In genomic region chr7:92645531-92646061, GRCh38 we compare ENCODE assay signal across 10 cellular contexts. TPM values are rescaled to one million over a fixed set of nuclear protein-coding genes. Genes with fewer than 3 reads are reported as not detected.
A peak's percentile ranks its signal among the peaks of the same experiment; 100 is the strongest.
DNase-seq lines count a peak whose midpoint lies in the region; ATAC-seq, FAIRE-seq and TF ChIP-seq lines count a peak whose summit lies in the region.
"Had no signal": no experiment of that assay in that cellular context is flagged by ENCODE, and none has a peak within 500 bp of the region (broad histone marks: within the 10 kb centered on the region; RNA-seq: fewer than 3 reads in every experiment).

No MANE protein-coding gene starts in this region.

- intact Hi-C loops in Right ventricle myocardium inferior (cut with DNase I) = no loop called here
- intact Hi-C loops in cardiac septum (cut with DNase I) = no loop called here
- intact Hi-C loops in right cardiac atrium (cut with DNase I) = no loop called here
- intact Hi-C loops in upper lobe of right lung (cut with DNase I) = no loop called here

- H3K4me3 ChIP-seq in right cardiac atrium (ENCODE audit: low read length) (no peak overlapping the region), upper lobe of right lung (no peak overlapping the region)
- H3K4me3 ChIP-seq: ascending aorta had no signal

- H3K9me3 ChIP-seq in right cardiac atrium (ENCODE audit: control insufficient read depth, low read length) (no peaks in the 10 kb centered on the region), upper lobe of right lung (no peaks in the 10 kb centered on the region)
- H3K9me3 ChIP-seq: ascending aorta had no signal

- H3K4me1 ChIP-seq in right cardiac atrium (ENCODE audit: control insufficient read depth, insufficient read depth, low read length) (peaks cover 10% of the 10 kb centered on the region), upper lobe of right lung (peaks cover 9% of the 10 kb centered on the region)
- H3K4me1 ChIP-seq: ascending aorta had no signal

- TF ChIP-seq CTCF in upper lobe of right lung (IDR thresholded peaks at IDR 0.05) = no peak

- 40% methylated on average over 8 of the region's 8 CpGs for WGBS in right cardiac atrium

- H3K27ac ChIP-seq in right cardiac atrium (ENCODE audit: low read length) (no peak overlapping the region), upper lobe of right lung (no peak overlapping the region)
- H3K27ac ChIP-seq: ascending aorta, KMS-11 had no signal

- DNase-seq in Right ventricle myocardium inferior (ENCODE audit: missing footprints) = no peak
- no peak for DNase-seq in cardiac septum (ENCODE audit: low spot score)
- peak; percentile 9 for DNase-seq in UCSD-AML1 (lab: John Stamatoyannopoulos, UW; ENCODE audit: unreplicated experiment)
- peak in 2 of 3 donors; percentile 25 to 37 for DNase-seq in right cardiac atrium
- no peak for DNase-seq in upper lobe of right lung
- DNase-seq in GM19239 (ENCODE audit: insufficient read length, low spot score) = no peak

- FAIRE-seq in GM19239 (lab: Jason Lieb, UNC) = no peak

- no peaks in the 10 kb centered on the region for H3K36me3 ChIP-seq in upper lobe of right lung
- H3K36me3 ChIP-seq: ascending aorta had no signal

- ATAC-seq in Right ventricle myocardium inferior (peak; percentile 44), right cardiac atrium (peak; percentile 63 to 86), upper lobe of right lung (peak; percentile 62), HG02678 (IDR thresholded peaks at IDR 0.05; ENCODE audit: unreplicated experiment) (no peak), HG03442 (IDR thresholded peaks at IDR 0.05; ENCODE audit: unreplicated experiment) (no peak)

- H3K27me3 ChIP-seq in right cardiac atrium (ENCODE audit: control insufficient read depth, insufficient read depth) = no peaks in the 10 kb centered on the region
- H3K27me3 ChIP-seq in upper lobe of right lung = no peaks in the 10 kb centered on the region
- H3K27me3 ChIP-seq: ascending aorta had no signal

RNA-seq across cellular contexts. Expression of gene FAM133B, which starts 55.4 kb away (rescaled TPM):
- total RNA-seq in Right ventricle myocardium inferior = 14.3 TPM
- 11.9 TPM for total RNA-seq in cardiac septum
- total RNA-seq in right cardiac atrium = 10 to 100 TPM; 13.2 to 18.1 (median 15.2) TPM
- polyA plus RNA-seq in right cardiac atrium = 16.6 TPM
- total RNA-seq in upper lobe of right lung = 21.2 TPM

Comparison
In these comparisons a context has a peak if more than half of its experiments do, and no peak if none do; other contexts are left out.
1. DNase-seq: peak in UCSD-AML1 (single experiment) and right cardiac atrium (2 of 3); none in Right ventricle myocardium inferior (single experiment), cardiac septum (single experiment), upper lobe of right lung (single experiment) and GM19239 (single experiment).
2. ATAC-seq: peak in Right ventricle myocardium inferior (single experiment), right cardiac atrium (2 of 2) and upper lobe of right lung (single experiment); none in HG02678 (single experiment) and HG03442 (single experiment).